28 cellular contexts compared by ENCODE assay signal in the genomic region with DNA sequence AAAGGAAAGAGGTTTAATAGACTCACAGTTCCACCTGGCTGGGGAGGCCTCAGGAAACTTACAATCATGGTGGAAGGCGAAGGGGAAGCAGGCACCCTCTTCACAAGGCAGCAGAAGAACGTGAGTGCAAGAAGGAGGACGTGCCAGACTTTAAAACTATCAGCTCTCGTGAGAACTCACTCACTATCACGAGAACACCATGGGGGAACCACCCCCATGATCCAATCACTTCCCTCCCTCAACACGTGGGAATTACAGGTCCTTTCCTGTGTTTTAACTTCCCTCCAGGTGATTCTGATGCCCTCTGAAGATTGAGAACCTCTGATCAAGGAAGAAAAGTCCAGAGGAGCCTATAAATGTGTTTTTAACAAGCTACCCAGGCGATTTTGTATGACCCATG.
"Had no signal": no experiment of that assay in that cellular context is flagged by ENCODE, and none has a peak within 500 bp of the region (broad histone marks: within the 10 kb centered on the region; RNA-seq: fewer than 3 reads in every experiment).

No MANE protein-coding gene starts in this region.

- ATAC-seq: activated CD4-positive, alpha-beta T cell treated with anti-CD3 and anti-CD28 coated beads for 36 hours; foreskin keratinocyte; heart right ventricle; left lung; lower lobe of right lung; stimulated activated memory B cell treated with anti-CD40 and anti-IgM and Interleukin-4, amounts not matched to agents 10 μg/mL and 1 μg/mL and 100 μg/mL, for 72 hours; stimulated activated naive CD8-positive, alpha-beta T cell treated with anti-CD3 and anti-CD28 coated beads, Interleukin-15, amount 100 ng/mL, for 72 hours had no signal

- H3K27ac ChIP-seq: esophagus muscularis mucosa, foreskin keratinocyte, heart right ventricle, left lung, lower lobe of right lung, ovary, prostate gland, upper lobe of left lung, vagina had no signal

- H3K36me3 ChIP-seq: esophagus muscularis mucosa, heart right ventricle, left lung, lower lobe of right lung, ovary, prostate gland, upper lobe of left lung, vagina had no signal

- H3K4me3 ChIP-seq: esophagus muscularis mucosa, heart right ventricle, left lung, lower lobe of right lung, ovary, prostate gland, smooth muscle cell, upper lobe of left lung, vagina had no signal

- DNase-seq: activated CD4-positive, alpha-beta T cell treated with anti-CD3 and anti-CD28 coated beads for 36 hours; activated CD4-positive, alpha-beta T cell treated with anti-CD3 and anti-CD28 coated beads, Interleukin-2, amount 50 U/mL, for 4 hours; activated CD4-positive, CD25-positive, alpha-beta regulatory T cell; activated CD8-positive, alpha-beta memory T cell treated with anti-CD3 and anti-CD28 coated beads, Interleukin-2, amount 50 U/mL, for 48 hours; activated gamma-delta T cell; activated naive CD4-positive, alpha-beta T cell treated with anti-CD3 and anti-CD28 coated beads, Interleukin-2, amount 50 U/mL, for 16 hours; activated T-cell treated with anti-CD3 and anti-CD28 coated beads, Interleukin-2, amount 50 U/mL, for 24 hours; amygdala; caudate nucleus; foreskin keratinocyte; heart right ventricle; kidney glomerular epithelial cell; left lung; lower lobe of right lung; naive B cell; ovary; retina; stimulated activated CD4-positive, alpha-beta T cell treated with anti-CD3 and anti-CD28 coated beads, Interleukin-1b, Interleukin-23, amount 100 ng/mL, for 48 hours; stimulated activated CD4-positive, alpha-beta T cell treated with anti-CD3 and anti-CD28 coated beads, Interleukin-4, amount 100 ng/mL, for 4 hours; stimulated activated CD8-positive, alpha-beta memory T cell treated with anti-CD3 and anti-CD28 coated beads, Interleukin-4, amount 100 ng/mL, for 48 hours; stimulated activated naive CD8-positive, alpha-beta T cell treated with anti-CD3 and anti-CD28 coated beads, Interleukin-15, amount 100 ng/mL, for 72 hours; substantia nigra; upper lobe of left lung had no signal

- H3K9me3 ChIP-seq: ovary, prostate gland, vagina had no signal

- H3K27me3 ChIP-seq: ovary, vagina had no signal

- H3K4me1 ChIP-seq: foreskin keratinocyte, prostate gland had no signal

- H3K4me2 ChIP-seq: smooth muscle cell had no signal
